In the genomic region with DNA sequence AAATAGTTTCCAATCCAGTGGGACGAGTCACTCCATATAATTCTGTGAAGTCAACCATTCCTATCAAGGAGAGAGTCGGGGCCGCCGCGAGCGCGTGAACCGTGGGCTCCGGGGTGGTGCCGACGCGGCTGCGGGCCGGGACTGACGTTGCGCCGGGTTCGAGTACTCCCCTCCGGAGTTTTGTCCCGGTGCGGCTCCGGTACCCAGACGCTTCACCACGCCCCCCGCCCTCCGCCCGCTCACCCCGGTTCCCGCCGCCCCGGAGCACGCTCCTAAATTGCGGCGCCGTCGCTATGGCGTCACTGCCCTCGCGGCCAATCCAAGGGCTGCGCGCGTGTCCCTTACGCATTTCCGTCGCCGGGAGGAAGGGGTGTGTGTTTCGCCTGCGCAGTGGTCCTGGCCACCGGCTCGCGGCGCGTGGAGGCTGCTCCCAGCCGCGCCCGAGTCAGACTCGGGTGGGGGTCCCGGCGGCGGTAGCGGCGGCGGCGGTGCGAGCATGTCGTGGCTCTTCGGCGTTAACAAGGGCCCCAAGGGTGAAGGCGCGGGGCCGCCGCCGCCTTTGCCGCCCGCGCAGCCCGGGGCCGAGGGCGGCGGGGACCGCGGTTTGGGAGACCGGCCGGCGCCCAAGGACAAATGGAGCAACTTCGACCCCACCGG, we compare ENCODE assay signal across 1 cellular context.
TF ChIP-seq lines count a peak whose summit lies in the region.

A gene with protein sequence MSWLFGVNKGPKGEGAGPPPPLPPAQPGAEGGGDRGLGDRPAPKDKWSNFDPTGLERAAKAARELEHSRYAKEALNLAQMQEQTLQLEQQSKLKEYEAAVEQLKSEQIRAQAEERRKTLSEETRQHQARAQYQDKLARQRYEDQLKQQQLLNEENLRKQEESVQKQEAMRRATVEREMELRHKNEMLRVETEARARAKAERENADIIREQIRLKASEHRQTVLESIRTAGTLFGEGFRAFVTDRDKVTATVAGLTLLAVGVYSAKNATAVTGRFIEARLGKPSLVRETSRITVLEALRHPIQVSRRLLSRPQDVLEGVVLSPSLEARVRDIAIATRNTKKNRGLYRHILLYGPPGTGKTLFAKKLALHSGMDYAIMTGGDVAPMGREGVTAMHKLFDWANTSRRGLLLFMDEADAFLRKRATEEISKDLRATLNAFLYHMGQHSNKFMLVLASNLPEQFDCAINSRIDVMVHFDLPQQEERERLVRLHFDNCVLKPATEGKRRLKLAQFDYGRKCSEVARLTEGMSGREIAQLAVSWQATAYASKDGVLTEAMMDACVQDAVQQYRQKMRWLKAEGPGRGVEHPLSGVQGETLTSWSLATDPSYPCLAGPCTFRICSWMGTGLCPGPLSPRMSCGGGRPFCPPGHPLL (plus strand): TSS at position 377 of the 657 bp plus-strand sequence. CDS start 120 bp downstream, at position 497.

TF ChIP-seq in K562, 482 proteins besides CTCF, POLR2A, EP300 and RAD21 (continued from another document and continues in another):
- peak; percentile 48 for TF ChIP-seq FOS (IDR thresholded peaks at IDR 0.05; ENCODE audit: extremely low read depth, insufficient read length)
- TF ChIP-seq, protein P1, sequence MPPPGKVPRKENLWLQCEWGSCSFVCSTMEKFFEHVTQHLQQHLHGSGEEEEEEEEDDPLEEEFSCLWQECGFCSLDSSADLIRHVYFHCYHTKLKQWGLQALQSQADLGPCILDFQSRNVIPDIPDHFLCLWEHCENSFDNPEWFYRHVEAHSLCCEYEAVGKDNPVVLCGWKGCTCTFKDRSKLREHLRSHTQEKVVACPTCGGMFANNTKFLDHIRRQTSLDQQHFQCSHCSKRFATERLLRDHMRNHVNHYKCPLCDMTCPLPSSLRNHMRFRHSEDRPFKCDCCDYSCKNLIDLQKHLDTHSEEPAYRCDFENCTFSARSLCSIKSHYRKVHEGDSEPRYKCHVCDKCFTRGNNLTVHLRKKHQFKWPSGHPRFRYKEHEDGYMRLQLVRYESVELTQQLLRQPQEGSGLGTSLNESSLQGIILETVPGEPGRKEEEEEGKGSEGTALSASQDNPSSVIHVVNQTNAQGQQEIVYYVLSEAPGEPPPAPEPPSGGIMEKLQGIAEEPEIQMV (tag; conservative IDR thresholded peaks at IDR 0.05; ENCODE audit: low read depth), result no peak
- TF ChIP-seq, protein P2, sequence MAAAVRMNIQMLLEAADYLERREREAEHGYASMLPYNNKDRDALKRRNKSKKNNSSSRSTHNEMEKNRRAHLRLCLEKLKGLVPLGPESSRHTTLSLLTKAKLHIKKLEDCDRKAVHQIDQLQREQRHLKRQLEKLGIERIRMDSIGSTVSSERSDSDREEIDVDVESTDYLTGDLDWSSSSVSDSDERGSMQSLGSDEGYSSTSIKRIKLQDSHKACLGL (CRISPR knock-in tag; IDR thresholded peaks at IDR 0.05; ENCODE audit: borderline replicate concordance, poor library complexity, severe bottlenecking), result peak; percentile 77
- no peak for TF ChIP-seq PRPF4 (IDR thresholded peaks at IDR 0.05; ENCODE audit: insufficient read depth, low read depth, low read length, poor library complexity, severe bottlenecking)
- peak; percentile 81 for TF ChIP-seq L3MBTL2 (IDR thresholded peaks at IDR 0.05)
- no peak for TF ChIP-seq NCOA4 (IDR thresholded peaks at IDR 0.05; ENCODE audit: partially characterized antibody)
- no peak for TF ChIP-seq ZNF707 (CRISPR knock-in tag; conservative IDR thresholded peaks at IDR 0.05)
- TF ChIP-seq NFIX (CRISPR knock-in tag; IDR thresholded peaks at IDR 0.05; ENCODE audit: low read depth), result no peak
- no peak for TF ChIP-seq ZNF316 (IDR thresholded peaks at IDR 0.05)
- no peak for TF ChIP-seq EHMT2 (IDR thresholded peaks at IDR 0.05)
- TF ChIP-seq, protein P3, sequence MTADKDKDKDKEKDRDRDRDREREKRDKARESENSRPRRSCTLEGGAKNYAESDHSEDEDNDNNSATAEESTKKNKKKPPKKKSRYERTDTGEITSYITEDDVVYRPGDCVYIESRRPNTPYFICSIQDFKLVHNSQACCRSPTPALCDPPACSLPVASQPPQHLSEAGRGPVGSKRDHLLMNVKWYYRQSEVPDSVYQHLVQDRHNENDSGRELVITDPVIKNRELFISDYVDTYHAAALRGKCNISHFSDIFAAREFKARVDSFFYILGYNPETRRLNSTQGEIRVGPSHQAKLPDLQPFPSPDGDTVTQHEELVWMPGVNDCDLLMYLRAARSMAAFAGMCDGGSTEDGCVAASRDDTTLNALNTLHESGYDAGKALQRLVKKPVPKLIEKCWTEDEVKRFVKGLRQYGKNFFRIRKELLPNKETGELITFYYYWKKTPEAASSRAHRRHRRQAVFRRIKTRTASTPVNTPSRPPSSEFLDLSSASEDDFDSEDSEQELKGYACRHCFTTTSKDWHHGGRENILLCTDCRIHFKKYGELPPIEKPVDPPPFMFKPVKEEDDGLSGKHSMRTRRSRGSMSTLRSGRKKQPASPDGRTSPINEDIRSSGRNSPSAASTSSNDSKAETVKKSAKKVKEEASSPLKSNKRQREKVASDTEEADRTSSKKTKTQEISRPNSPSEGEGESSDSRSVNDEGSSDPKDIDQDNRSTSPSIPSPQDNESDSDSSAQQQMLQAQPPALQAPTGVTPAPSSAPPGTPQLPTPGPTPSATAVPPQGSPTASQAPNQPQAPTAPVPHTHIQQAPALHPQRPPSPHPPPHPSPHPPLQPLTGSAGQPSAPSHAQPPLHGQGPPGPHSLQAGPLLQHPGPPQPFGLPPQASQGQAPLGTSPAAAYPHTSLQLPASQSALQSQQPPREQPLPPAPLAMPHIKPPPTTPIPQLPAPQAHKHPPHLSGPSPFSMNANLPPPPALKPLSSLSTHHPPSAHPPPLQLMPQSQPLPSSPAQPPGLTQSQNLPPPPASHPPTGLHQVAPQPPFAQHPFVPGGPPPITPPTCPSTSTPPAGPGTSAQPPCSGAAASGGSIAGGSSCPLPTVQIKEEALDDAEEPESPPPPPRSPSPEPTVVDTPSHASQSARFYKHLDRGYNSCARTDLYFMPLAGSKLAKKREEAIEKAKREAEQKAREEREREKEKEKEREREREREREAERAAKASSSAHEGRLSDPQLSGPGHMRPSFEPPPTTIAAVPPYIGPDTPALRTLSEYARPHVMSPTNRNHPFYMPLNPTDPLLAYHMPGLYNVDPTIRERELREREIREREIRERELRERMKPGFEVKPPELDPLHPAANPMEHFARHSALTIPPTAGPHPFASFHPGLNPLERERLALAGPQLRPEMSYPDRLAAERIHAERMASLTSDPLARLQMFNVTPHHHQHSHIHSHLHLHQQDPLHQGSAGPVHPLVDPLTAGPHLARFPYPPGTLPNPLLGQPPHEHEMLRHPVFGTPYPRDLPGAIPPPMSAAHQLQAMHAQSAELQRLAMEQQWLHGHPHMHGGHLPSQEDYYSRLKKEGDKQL (CRISPR knock-in tag; IDR thresholded peaks at IDR 0.05; ENCODE audit: borderline replicate concordance), result no peak
- no peak for TF ChIP-seq TFAM (CRISPR knock-in tag; conservative IDR thresholded peaks at IDR 0.05)
- TF ChIP-seq ZNF354B (CRISPR knock-in tag; IDR thresholded peaks at IDR 0.05), result no peak
- TF ChIP-seq, protein P4, sequence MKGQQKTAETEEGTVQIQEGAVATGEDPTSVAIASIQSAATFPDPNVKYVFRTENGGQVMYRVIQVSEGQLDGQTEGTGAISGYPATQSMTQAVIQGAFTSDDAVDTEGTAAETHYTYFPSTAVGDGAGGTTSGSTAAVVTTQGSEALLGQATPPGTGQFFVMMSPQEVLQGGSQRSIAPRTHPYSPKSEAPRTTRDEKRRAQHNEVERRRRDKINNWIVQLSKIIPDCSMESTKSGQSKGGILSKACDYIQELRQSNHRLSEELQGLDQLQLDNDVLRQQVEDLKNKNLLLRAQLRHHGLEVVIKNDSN (CRISPR knock-in tag; IDR thresholded peaks at IDR 0.05), result peak; percentile 56
- TF ChIP-seq, protein P5, sequence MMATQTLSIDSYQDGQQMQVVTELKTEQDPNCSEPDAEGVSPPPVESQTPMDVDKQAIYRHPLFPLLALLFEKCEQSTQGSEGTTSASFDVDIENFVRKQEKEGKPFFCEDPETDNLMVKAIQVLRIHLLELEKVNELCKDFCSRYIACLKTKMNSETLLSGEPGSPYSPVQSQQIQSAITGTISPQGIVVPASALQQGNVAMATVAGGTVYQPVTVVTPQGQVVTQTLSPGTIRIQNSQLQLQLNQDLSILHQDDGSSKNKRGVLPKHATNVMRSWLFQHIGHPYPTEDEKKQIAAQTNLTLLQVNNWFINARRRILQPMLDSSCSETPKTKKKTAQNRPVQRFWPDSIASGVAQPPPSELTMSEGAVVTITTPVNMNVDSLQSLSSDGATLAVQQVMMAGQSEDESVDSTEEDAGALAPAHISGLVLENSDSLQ (IDR thresholded peaks at IDR 0.05), result no peak
- TF ChIP-seq ZNF589 (CRISPR knock-in tag; IDR thresholded peaks at IDR 0.05; ENCODE audit: low read depth), result no peak
- peak; percentile 99 for TF ChIP-seq MYC (IDR thresholded peaks at IDR 0.05; ENCODE audit: low read depth, low read length)
- peak; percentile 91; the same call in 1 of the 2 replicates for TF ChIP-seq MYC (CRISPR knock-in tag; IDR thresholded peaks at IDR 0.05; ENCODE audit: borderline replicate concordance, low read depth)
- TF ChIP-seq, protein P6, sequence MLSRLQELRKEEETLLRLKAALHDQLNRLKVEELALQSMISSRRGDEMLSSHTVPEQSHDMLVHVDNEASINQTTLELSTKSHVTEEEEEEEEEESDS (CRISPR knock-in tag; IDR thresholded peaks at IDR 0.05), result no peak
- no peak for TF ChIP-seq CBFA2T2 (conservative IDR thresholded peaks at IDR 0.05)
- no peak for TF ChIP-seq ZNF766 (CRISPR knock-in tag; conservative IDR thresholded peaks at IDR 0.05)
- TF ChIP-seq, protein P7, sequence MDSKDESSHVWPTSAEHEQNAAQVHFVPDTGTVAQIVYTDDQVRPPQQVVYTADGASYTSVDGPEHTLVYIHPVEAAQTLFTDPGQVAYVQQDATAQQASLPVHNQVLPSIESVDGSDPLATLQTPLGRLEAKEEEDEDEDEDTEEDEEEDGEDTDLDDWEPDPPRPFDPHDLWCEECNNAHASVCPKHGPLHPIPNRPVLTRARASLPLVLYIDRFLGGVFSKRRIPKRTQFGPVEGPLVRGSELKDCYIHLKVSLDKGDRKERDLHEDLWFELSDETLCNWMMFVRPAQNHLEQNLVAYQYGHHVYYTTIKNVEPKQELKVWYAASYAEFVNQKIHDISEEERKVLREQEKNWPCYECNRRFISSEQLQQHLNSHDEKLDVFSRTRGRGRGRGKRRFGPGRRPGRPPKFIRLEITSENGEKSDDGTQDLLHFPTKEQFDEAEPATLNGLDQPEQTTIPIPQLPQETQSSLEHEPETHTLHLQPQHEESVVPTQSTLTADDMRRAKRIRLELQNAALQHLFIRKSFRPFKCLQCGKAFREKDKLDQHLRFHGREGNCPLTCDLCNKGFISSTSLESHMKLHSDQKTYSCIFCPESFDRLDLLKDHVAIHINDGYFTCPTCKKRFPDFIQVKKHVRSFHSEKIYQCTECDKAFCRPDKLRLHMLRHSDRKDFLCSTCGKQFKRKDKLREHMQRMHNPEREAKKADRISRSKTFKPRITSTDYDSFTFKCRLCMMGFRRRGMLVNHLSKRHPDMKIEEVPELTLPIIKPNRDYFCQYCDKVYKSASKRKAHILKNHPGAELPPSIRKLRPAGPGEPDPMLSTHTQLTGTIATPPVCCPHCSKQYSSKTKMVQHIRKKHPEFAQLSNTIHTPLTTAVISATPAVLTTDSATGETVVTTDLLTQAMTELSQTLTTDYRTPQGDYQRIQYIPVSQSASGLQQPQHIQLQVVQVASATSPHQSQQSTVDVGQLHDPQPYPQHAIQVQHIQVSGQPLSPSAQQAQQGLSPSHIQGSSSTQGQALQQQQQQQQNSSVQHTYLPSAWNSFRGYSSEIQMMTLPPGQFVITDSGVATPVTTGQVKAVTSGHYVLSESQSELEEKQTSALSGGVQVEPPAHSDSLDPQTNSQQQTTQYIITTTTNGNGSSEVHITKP (IDR thresholded peaks at IDR 0.05; ENCODE audit: partially characterized antibody), result peak; percentile 50
- no peak for TF ChIP-seq ELF1 (tag; IDR thresholded peaks at IDR 0.05)
- no peak for TF ChIP-seq ZNF584 (CRISPR knock-in tag; IDR thresholded peaks at IDR 0.05; ENCODE audit: low read depth)
- TF ChIP-seq MIER1 (IDR thresholded peaks at IDR 0.05; ENCODE audit: low read depth), result no peak
- no peak for TF ChIP-seq CEBPG (CRISPR knock-in tag; IDR thresholded peaks at IDR 0.05)
- no peak for TF ChIP-seq CEBPG (tag; conservative IDR thresholded peaks at IDR 0.05 in 1 of 2, IDR thresholded peaks at IDR 0.05 in 1 of 2)
- TF ChIP-seq CAMTA2 (CRISPR knock-in tag; conservative IDR thresholded peaks at IDR 0.05), result no peak
- TF ChIP-seq, protein P8, sequence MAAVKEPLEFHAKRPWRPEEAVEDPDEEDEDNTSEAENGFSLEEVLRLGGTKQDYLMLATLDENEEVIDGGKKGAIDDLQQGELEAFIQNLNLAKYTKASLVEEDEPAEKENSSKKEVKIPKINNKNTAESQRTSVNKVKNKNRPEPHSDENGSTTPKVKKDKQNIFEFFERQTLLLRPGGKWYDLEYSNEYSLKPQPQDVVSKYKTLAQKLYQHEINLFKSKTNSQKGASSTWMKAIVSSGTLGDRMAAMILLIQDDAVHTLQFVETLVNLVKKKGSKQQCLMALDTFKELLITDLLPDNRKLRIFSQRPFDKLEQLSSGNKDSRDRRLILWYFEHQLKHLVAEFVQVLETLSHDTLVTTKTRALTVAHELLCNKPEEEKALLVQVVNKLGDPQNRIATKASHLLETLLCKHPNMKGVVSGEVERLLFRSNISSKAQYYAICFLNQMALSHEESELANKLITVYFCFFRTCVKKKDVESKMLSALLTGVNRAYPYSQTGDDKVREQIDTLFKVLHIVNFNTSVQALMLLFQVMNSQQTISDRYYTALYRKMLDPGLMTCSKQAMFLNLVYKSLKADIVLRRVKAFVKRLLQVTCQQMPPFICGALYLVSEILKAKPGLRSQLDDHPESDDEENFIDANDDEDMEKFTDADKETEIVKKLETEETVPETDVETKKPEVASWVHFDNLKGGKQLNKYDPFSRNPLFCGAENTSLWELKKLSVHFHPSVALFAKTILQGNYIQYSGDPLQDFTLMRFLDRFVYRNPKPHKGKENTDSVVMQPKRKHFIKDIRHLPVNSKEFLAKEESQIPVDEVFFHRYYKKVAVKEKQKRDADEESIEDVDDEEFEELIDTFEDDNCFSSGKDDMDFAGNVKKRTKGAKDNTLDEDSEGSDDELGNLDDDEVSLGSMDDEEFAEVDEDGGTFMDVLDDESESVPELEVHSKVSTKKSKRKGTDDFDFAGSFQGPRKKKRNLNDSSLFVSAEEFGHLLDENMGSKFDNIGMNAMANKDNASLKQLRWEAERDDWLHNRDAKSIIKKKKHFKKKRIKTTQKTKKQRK (IDR thresholded peaks at IDR 0.05; ENCODE audit: borderline replicate concordance, low read depth, low read length), result no peak
- TF ChIP-seq BRF1 (IDR thresholded peaks at IDR 0.05; ENCODE audit: borderline replicate concordance, extremely low read depth, insufficient read length), result no peak
- TF ChIP-seq, protein P9, sequence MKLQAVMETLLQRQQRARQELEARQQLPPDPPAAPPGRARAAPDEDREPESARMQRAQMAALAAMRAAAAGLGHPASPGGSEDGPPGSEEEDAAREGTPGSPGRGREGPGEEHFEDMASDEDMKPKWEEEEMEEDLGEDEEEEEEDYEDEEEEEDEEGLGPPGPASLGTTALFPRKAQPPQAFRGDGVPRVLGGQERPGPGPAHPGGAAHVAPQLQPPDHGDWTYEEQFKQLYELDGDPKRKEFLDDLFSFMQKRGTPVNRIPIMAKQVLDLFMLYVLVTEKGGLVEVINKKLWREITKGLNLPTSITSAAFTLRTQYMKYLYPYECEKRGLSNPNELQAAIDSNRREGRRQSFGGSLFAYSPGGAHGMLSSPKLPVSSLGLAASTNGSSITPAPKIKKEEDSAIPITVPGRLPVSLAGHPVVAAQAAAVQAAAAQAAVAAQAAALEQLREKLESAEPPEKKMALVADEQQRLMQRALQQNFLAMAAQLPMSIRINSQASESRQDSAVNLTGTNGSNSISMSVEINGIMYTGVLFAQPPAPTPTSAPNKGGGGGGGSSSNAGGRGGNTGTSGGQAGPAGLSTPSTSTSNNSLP (IDR thresholded peaks at IDR 0.05; ENCODE audit: borderline replicate concordance, low read depth, low read length), result no peak
- TF ChIP-seq ZFP1 (CRISPR knock-in tag; IDR thresholded peaks at IDR 0.05), result no peak
- no peak for TF ChIP-seq JUNB (CRISPR knock-in tag; conservative IDR thresholded peaks at IDR 0.05)
- no peak for TF ChIP-seq SOX6 (IDR thresholded peaks at IDR 0.05)
- TF ChIP-seq ZNF830 (CRISPR knock-in tag; IDR thresholded peaks at IDR 0.05), result no peak
